8 cellular contexts compared by ENCODE assay signal in the genomic region with DNA sequence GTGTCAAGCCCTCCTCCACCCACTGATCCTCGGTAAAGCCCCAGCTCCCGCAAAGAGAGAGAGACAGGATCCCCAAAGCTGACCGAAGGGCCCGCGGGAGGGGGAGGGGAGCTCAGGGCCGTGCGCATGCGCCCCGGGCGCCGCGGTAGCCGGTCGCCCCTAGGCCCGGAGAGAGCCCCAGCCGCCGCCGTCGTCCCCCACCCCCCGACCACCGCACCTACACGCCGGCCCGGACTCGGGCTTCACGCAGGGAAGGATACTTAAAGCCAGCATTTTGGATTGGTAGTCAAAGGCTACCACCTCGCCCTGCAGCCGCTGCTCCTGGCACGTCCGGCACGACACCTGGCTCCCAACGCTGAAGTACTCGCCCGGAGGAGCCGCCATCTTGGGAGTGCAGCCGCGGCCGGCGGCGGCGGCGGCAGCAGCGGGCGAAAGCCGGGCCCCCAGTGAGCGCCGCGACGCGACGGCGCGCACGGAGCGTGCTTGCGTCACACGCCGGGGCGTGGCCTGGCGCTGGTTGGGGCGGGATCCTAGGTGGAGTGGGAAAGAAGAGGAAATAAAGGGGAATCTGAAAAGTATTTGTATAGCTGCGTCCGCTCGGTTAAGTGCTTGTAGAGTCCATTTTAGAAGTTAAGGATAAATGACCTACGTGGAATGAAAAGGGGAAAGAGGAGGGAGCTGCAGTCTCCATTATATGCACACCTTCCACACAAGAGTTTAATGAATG. TPM values are rescaled to one million over a fixed set of nuclear protein-coding genes. Genes with fewer than 3 reads are reported as not detected.
DNase-seq lines count a peak whose midpoint lies in the region; ATAC-seq and TF ChIP-seq lines count a peak whose summit lies in the region.

LSM12 (minus strand) TSS at position 468 of the 727 bp plus-strand sequence; CDS start at position 384, 84 bp downstream.

- POLR2A ChIA-PET in OCI-LY7 (lab: Charles Lee), result interaction anchor here (0.8 kb wide), 1 partner anchor 60 kb away, joined by 3 read pairs; no protein-coding TSS in a partner anchor

- CTCF ChIA-PET in OCI-LY7 (lab: Charles Lee; ENCODE audit: unreplicated experiment), result interaction anchor here (0.5 to 0.6 kb wide), 3 partner anchors 61 to 184 kb away, joined by 3 to 4 read pairs (median 3); no protein-coding TSS in a partner anchor

- H3K9me2 ChIP-seq in OCI-LY7 (ENCODE audit: insufficient read depth, low read length), result no peaks in the 10 kb centered on the region

- H3K4me3 ChIP-seq in OCI-LY7 (ENCODE audit: low read depth, low read length, poor library complexity, severe bottlenecking), result peak within 1 kb of the TSS; percentile 90

- H3K4me1 ChIP-seq in OCI-LY7 (ENCODE audit: insufficient read depth, low read length, poor library complexity, severe bottlenecking), result peaks cover 39% of the 10 kb centered on the region

- peak within 1 kb of the TSS; percentile 87 for H3K4me2 ChIP-seq in OCI-LY7 (ENCODE audit: low read length)

- peak; percentile 50 for ATAC-seq in GM21447 (IDR thresholded peaks at IDR 0.05; ENCODE audit: unreplicated experiment)

- TF ChIP-seq CTCF in OCI-LY7 (conservative IDR thresholded peaks at IDR 0.05; ENCODE audit: low read length), result no peak

- DNase-seq in COLO668 (lab: John Stamatoyannopoulos, UW; ENCODE audit: unreplicated experiment) (peak; percentile 90), HuH-7.5 (ENCODE audit: low spot score) (peak; percentile 86), OCI-LY7 (ENCODE audit: low spot score) (peak; percentile 92), activated T-cell treated with anti-CD3 and anti-CD28 coated beads for 1 hour (ENCODE audit: low read depth) (peak; percentile 82), epidermal melanocyte (ENCODE audit: insufficient read length, low spot score) (peak; percentile 87), middle frontal gyrus (ENCODE audit: extremely low spot score, low spot score) (peak; percentile 76)
- DNase-seq in stimulated activated CD8-positive, alpha-beta memory T cell treated with anti-CD3 and anti-CD28 coated beads, Interleukin-15, amount 100 ng/mL, for 48 hours (ENCODE audit: low read depth in 2 of 2), result peak; percentile 84 to 87

- peak within 1 kb of the TSS; percentile 73 for H2AFZ ChIP-seq in OCI-LY7 (ENCODE audit: low read length)

- peaks cover 51% of the 10 kb centered on the region for H3K79me2 ChIP-seq in OCI-LY7 (ENCODE audit: insufficient read depth, low read depth, low read length)

- peaks cover 29% of the 10 kb centered on the region for H3K36me3 ChIP-seq in OCI-LY7 (ENCODE audit: insufficient read depth, low read length)

- BruUV-seq in OCI-LY7 (replicated peaks; lab: Mats Ljungman, UMichigan), result no TSS peak

- intact Hi-C loops in OCI-LY7 (cut with micrococcal nuclease; ENCODE audit: unreplicated experiment), result no loop called here

- peak within 1 kb of the TSS; percentile 72 for H3K27ac ChIP-seq in OCI-LY7 (ENCODE audit: low read depth, low read length, poor library complexity, severe bottlenecking)

- no peaks in the 10 kb centered on the region for H3K9me3 ChIP-seq in OCI-LY7 (ENCODE audit: low read length)

- H4K20me1 ChIP-seq in OCI-LY7 (ENCODE audit: insufficient read depth, low read length), result no peaks in the 10 kb centered on the region

RNA-seq across cellular contexts. Expression of gene LSM12, which starts in this region (rescaled TPM):
- 26.6 and 35.4 TPM in 2 replicates for total RNA-seq in OCI-LY7 (2014; rRNA removed; shearing (Covaris generic))
- total RNA-seq in OCI-LY7 (2022), result 67.9 and 68.0 TPM in 2 replicates

Comparison
In these comparisons a context has a peak if more than half of its experiments do, and no peak if none do; other contexts are left out.
1. Peak in every context shown above with its lines: DNase-seq, ATAC-seq, H3K4me3 ChIP-seq and H3K27ac ChIP-seq.